ENCODE assay signal across 35 cellular contexts in the genomic region with DNA sequence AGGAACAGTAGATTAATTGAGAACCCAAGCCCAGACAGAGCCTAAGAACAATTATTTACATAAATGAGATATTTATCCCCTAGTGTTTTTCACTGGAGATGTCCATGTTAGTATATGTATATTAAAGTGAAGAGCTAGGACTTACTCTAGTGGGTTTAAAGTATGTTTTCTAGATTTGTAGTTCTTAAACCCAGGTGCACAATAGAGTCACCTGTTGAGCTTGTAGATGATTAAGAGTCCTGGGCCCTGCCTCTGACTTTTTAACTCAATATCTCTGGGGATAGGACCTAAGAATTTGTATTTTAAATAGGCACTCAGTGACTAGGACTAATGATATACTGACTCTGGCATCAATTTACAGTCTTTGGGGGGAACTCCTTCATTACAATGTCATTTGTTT.
"Had no signal": no experiment of that assay in that cellular context is flagged by ENCODE, and none has a peak within 500 bp of the region (broad histone marks: within the 10 kb centered on the region; RNA-seq: fewer than 3 reads in every experiment).

No MANE protein-coding gene starts in this region.

- H3K4me3 ChIP-seq: MG63 had no signal

- H3K36me3 ChIP-seq: MG63 had no signal

- DNase-seq: Kasumi-1, MG63, MM.1S, MV-4-11, NCI-H1048, NCI-H1092, NCI-H1092 treated with DMSO at 0.1 percent for 48 hours, NCI-H1105, NCI-H1105 treated with DMSO at 0.1 percent for 48 hours, NCI-H1417, NCI-H1417 treated with DMSO at 0.1 percent for 48 hours, NCI-H1436, NCI-H1436 treated with DMSO at 0.1 percent for 48 hours, NCI-H146, NCI-H1694, NCI-H1694 treated with DMSO at 0.1 percent for 48 hours, NCI-H187, NCI-H187 treated with DMSO at 0.1 percent for 48 hours, NCI-H1930, NCI-H2029, NCI-H2029 treated with DMSO at 0.1 percent for 48 hours, NCI-H2081, NCI-H2081 treated with DMSO at 0.1 percent for 48 hours, NCI-H2107, NCI-H2171, NCI-H2171 treated with DMSO at 0.1 percent for 48 hours, NCI-H2227 treated with DMSO at 0.1 percent for 48 hours, NCI-H226, NCI-H345, NCI-H446, NCI-H446 treated with DMSO at 0.1 percent for 48 hours, NCI-H510A, NCI-H510A treated with DMSO at 0.1 percent for 48 hours, NCI-H524, NCI-H524 treated with DMSO at 0.1 percent for 48 hours had no signal

- H3K27me3 ChIP-seq: MG63 had no signal

- H3K9me3 ChIP-seq: MG63 had no signal
